In genomic region chr4:1592179-1593037, GRCh38 we compare ENCODE assay signal across 2 cellular contexts.
TF ChIP-seq lines count a peak whose summit lies in the region.

No MANE protein-coding gene starts in this region.

TF ChIP-seq in GM23338, 12 proteins besides CTCF, POLR2A, EP300 and RAD21 (continued from another document):
- TF ChIP-seq, protein P1, sequence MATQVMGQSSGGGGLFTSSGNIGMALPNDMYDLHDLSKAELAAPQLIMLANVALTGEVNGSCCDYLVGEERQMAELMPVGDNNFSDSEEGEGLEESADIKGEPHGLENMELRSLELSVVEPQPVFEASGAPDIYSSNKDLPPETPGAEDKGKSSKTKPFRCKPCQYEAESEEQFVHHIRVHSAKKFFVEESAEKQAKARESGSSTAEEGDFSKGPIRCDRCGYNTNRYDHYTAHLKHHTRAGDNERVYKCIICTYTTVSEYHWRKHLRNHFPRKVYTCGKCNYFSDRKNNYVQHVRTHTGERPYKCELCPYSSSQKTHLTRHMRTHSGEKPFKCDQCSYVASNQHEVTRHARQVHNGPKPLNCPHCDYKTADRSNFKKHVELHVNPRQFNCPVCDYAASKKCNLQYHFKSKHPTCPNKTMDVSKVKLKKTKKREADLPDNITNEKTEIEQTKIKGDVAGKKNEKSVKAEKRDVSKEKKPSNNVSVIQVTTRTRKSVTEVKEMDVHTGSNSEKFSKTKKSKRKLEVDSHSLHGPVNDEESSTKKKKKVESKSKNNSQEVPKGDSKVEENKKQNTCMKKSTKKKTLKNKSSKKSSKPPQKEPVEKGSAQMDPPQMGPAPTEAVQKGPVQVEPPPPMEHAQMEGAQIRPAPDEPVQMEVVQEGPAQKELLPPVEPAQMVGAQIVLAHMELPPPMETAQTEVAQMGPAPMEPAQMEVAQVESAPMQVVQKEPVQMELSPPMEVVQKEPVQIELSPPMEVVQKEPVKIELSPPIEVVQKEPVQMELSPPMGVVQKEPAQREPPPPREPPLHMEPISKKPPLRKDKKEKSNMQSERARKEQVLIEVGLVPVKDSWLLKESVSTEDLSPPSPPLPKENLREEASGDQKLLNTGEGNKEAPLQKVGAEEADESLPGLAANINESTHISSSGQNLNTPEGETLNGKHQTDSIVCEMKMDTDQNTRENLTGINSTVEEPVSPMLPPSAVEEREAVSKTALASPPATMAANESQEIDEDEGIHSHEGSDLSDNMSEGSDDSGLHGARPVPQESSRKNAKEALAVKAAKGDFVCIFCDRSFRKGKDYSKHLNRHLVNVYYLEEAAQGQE (IDR thresholded peaks at IDR 0.05; ENCODE audit: unreplicated experiment) = no peak
- TF ChIP-seq NANOG (IDR thresholded peaks at IDR 0.05; ENCODE audit: borderline replicate concordance) (no peak), POLR2AphosphoS5 (IDR thresholded peaks at IDR 0.05; ENCODE audit: low read depth) (no peak), EZH2 (IDR thresholded peaks at IDR 0.05; ENCODE audit: low read depth, unreplicated experiment) (no peak), ZNF331 (CRISPR knock-in tag; IDR thresholded peaks at IDR 0.05; ENCODE audit: low read depth) (no peak), STAT1 (IDR thresholded peaks at IDR 0.05; ENCODE audit: unreplicated experiment) (no peak), ETS1 (IDR thresholded peaks at IDR 0.05) (no peak)
- TF ChIP-seq, protein P2, sequence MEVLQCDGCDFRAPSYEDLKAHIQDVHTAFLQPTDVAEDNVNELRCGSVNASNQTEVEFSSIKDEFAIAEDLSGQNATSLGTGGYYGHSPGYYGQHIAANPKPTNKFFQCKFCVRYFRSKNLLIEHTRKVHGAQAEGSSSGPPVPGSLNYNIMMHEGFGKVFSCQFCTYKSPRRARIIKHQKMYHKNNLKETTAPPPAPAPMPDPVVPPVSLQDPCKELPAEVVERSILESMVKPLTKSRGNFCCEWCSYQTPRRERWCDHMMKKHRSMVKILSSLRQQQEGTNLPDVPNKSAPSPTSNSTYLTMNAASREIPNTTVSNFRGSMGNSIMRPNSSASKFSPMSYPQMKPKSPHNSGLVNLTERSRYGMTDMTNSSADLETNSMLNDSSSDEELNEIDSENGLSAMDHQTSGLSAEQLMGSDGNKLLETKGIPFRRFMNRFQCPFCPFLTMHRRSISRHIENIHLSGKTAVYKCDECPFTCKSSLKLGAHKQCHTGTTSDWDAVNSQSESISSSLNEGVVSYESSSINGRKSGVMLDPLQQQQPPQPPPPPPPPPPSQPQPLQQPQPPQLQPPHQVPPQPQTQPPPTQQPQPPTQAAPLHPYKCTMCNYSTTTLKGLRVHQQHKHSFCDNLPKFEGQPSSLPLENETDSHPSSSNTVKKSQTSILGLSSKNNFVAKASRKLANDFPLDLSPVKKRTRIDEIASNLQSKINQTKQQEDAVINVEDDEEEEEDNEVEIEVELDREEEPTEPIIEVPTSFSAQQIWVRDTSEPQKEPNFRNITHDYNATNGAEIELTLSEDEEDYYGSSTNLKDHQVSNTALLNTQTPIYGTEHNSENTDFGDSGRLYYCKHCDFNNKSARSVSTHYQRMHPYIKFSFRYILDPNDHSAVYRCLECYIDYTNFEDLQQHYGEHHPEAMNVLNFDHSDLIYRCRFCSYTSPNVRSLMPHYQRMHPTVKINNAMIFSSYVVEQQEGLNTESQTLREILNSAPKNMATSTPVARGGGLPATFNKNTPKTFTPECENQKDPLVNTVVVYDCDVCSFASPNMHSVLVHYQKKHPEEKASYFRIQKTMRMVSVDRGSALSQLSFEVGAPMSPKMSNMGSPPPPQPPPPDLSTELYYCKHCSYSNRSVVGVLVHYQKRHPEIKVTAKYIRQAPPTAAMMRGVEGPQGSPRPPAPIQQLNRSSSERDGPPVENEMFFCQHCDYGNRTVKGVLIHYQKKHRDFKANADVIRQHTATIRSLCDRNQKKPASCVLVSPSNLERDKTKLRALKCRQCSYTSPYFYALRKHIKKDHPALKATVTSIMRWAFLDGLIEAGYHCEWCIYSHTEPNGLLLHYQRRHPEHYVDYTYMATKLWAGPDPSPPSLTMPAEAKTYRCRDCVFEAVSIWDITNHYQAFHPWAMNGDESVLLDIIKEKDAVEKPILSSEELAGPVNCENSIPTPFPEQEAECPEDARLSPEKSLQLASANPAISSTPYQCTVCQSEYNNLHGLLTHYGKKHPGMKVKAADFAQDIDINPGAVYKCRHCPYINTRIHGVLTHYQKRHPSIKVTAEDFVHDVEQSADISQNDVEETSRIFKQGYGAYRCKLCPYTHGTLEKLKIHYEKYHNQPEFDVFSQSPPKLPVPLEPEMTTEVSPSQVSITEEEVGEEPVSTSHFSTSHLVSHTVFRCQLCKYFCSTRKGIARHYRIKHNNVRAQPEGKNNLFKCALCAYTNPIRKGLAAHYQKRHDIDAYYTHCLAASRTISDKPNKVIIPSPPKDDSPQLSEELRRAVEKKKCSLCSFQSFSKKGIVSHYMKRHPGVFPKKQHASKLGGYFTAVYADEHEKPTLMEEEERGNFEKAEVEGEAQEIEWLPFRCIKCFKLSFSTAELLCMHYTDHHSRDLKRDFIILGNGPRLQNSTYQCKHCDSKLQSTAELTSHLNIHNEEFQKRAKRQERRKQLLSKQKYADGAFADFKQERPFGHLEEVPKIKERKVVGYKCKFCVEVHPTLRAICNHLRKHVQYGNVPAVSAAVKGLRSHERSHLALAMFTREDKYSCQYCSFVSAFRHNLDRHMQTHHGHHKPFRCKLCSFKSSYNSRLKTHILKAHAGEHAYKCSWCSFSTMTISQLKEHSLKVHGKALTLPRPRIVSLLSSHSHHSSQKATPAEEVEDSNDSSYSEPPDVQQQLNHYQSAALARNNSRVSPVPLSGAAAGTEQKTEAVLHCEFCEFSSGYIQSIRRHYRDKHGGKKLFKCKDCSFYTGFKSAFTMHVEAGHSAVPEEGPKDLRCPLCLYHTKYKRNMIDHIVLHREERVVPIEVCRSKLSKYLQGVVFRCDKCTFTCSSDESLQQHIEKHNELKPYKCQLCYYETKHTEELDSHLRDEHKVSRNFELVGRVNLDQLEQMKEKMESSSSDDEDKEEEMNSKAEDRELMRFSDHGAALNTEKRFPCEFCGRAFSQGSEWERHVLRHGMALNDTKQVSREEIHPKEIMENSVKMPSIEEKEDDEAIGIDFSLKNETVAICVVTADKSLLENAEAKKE (CRISPR knock-in tag; IDR thresholded peaks at IDR 0.05) = no peak

TF ChIP-seq in H1, 55 proteins besides CTCF, POLR2A, EP300 and RAD21 (continued from another document):
- TF ChIP-seq, protein P3, sequence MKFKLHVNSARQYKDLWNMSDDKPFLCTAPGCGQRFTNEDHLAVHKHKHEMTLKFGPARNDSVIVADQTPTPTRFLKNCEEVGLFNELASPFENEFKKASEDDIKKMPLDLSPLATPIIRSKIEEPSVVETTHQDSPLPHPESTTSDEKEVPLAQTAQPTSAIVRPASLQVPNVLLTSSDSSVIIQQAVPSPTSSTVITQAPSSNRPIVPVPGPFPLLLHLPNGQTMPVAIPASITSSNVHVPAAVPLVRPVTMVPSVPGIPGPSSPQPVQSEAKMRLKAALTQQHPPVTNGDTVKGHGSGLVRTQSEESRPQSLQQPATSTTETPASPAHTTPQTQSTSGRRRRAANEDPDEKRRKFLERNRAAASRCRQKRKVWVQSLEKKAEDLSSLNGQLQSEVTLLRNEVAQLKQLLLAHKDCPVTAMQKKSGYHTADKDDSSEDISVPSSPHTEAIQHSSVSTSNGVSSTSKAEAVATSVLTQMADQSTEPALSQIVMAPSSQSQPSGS (IDR thresholded peaks at IDR 0.05; ENCODE audit: low read length) = no peak
- no peak for TF ChIP-seq MAFK (IDR thresholded peaks at IDR 0.05; ENCODE audit: low read depth, low read length)
TF ChIP-seq in H1: peak in this region for 0.
